In the genomic region with DNA sequence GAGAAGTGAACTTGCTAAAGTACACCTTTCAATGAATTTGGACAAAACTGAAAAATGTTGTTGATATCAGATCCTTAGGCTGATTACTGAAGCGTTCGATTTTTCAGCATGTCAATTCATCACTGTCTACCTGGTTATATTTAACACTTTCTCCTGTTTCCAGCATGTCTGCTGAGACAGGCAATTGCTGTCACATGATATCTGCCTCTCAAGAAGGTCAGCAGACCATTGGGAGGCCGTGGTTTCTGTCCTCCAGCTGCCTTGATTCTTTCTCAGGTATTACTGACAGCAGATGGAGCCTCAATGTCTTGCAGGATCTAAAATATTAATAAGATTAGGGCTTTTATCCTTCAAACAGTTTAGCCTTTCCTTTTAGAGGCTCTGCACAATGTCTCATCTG, we compare ENCODE assay signal across 16 cellular contexts.
"Had no signal": no experiment of that assay in that cellular context is flagged by ENCODE, and none has a peak within 500 bp of the region (broad histone marks: within the 10 kb centered on the region; RNA-seq: fewer than 3 reads in every experiment).

No MANE protein-coding gene starts in this region.

- H3K27ac ChIP-seq: right atrium auricular region, transverse colon had no signal

- H3K27me3 ChIP-seq: right atrium auricular region, transverse colon had no signal

- H3K9me3 ChIP-seq: heart left ventricle, right atrium auricular region, transverse colon had no signal

- H3K4me1 ChIP-seq: heart left ventricle, right atrium auricular region, transverse colon had no signal

- H3K36me3 ChIP-seq: heart left ventricle, right atrium auricular region, transverse colon had no signal

- DNase-seq: activated CD4-positive, alpha-beta T cell treated with anti-CD3 and anti-CD28 coated beads, Interleukin-2, amount 50 U/mL, for 1 hour; activated naive CD4-positive, alpha-beta T cell; activated naive CD8-positive, alpha-beta T cell treated with anti-CD3 and anti-CD28 coated beads, Interleukin-2, amount 50 U/mL, for 24 hours; aorta; dermis blood vessel endothelial cell; effector memory CD8-positive, alpha-beta T cell; heart left ventricle; immature natural killer cell; mesendoderm; occipital lobe; stimulated activated CD4-positive, alpha-beta T cell treated with anti-CD3 and anti-CD28 coated beads, Interleukin-2, amount 100 ng/mL, for 48 hours; stimulated activated naive CD4-positive, alpha-beta T cell; substantia nigra; transverse colon had no signal

- H3K4me3 ChIP-seq: heart left ventricle, right atrium auricular region, transverse colon had no signal

- ATAC-seq: activated naive CD8-positive, alpha-beta T cell treated with anti-CD3 and anti-CD28 coated beads, Interleukin-2, amount 50 U/mL, for 24 hours; effector memory CD8-positive, alpha-beta T cell; heart left ventricle; natural killer cell treated with Interleukin-12 subunit alpha and Interleukin-12 subunit beta and Interleukin-15 and Interleukin-18, amount 100 ng/mL, for 72 hours had no signal
